8 cellular contexts compared by ENCODE assay signal in the genomic region with DNA sequence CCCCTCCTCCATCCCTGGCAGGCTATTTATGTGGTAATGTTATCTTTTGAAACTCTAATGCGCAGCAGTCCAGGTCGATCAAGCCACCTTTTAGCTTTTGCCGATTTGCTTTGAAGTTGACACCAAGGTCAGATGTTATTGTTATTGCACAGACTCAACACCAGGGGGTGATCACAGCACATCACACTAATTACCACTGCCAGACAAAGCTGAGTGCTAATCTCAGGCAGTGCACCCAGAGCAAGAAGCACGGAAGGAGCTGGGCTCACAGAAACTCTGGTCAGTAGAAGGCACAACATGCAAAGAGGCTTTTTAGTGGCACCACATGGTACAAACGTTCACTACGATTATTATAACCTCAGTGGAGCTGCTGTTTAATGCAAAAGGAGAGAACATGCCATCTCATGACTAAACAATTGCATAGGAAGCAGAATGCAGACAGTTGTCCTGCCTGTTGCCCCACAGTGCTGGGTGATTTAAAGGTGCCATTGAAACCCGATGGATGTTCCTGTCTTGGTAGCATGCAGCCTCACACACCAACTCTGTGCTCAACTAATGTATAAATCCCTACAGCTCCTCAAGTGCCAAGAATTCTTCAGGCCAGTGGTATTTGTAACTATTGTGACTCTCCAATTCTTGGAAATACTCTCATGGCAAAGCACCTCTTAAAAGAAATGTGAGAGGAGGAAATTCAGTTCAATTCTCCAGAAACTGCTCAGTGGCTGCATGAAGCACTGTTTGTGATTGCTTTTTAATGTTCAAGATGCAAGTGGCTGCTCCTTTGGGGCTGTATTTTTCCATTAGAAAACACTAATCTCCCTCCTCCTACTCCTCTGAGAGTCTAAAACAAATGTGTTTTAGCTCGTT.
A peak's percentile ranks its signal among the peaks of the same experiment; 100 is the strongest.
DNase-seq lines count a peak whose midpoint lies in the region; ATAC-seq and TF ChIP-seq lines count a peak whose summit lies in the region.

No MANE protein-coding gene starts in this region.

- no peak overlapping the region for H3K27ac ChIP-seq in A673 (ENCODE audit: low read depth, low read length, poor library complexity, severe bottlenecking)

- DNase-seq in A673 (ENCODE audit: low spot score) (peak; percentile 84), NCI-H1694 (lab: John Stamatoyannopoulos, UW) (peak; percentile 7), T47D (ENCODE audit: low read depth in 1 of 2, low spot score in 1 of 2) (peak; percentile 11 to 71), iris pigment epithelial cell (ENCODE audit: low read depth) (peak; percentile 79)
- peak; percentile 12 for DNase-seq in T-helper 2 cell treated with Interferon-gamma antibody and Interleukin-4, amounts not matched to agents 5 μg/mL and 100 μg/mL, for 36 hours (ENCODE audit: low spot score)
- DNase-seq in stimulated activated CD4-positive, alpha-beta T cell treated with anti-CD3 and anti-CD28 coated beads, Interleukin-12 subunit alpha, Interleukin-12 subunit beta, amount 100 ng/mL, for 48 hours (ENCODE audit: low read depth in 2 of 3, low spot score in 1 of 3) = peak; percentile 2 to 18 (median 8)

- POLR2A ChIA-PET in A673 (lab: Charles Lee; ENCODE audit: low non-redundant PET) = no interaction called here

- intact Hi-C loops in A673 (cut with micrococcal nuclease; ENCODE audit: unreplicated experiment) = loop anchor here (5.0 to 10.0 kb wide), 6 partner anchors 225 to 652 kb away; no protein-coding TSS in a partner anchor

- no peak overlapping the region for H3K4me3 ChIP-seq in A673 (ENCODE audit: low read depth, low read length, poor library complexity, severe bottlenecking)

- peak; percentile 95 for ATAC-seq in GM18502 (IDR thresholded peaks at IDR 0.05; ENCODE audit: poor library complexity, unreplicated experiment)
- ATAC-seq in HG02870 (IDR thresholded peaks at IDR 0.05; ENCODE audit: unreplicated experiment) = peak; percentile 91

- H3K27me3 Mint-ChIP-seq in T-helper 2 cell treated with Interferon-gamma antibody and Interleukin-4, amounts not matched to agents 5 μg/mL and 100 μg/mL, for 36 hours (ENCODE audit: low read depth) = no peaks in the 10 kb centered on the region

- no peaks in the 10 kb centered on the region for H3K36me3 Mint-ChIP-seq in T-helper 2 cell treated with Interferon-gamma antibody and Interleukin-4, amounts not matched to agents 5 μg/mL and 100 μg/mL, for 36 hours (ENCODE audit: low read depth)

- no peak overlapping the region for H3K4me3 Mint-ChIP-seq in T-helper 2 cell treated with Interferon-gamma antibody and Interleukin-4, amounts not matched to agents 5 μg/mL and 100 μg/mL, for 36 hours

- H3K27ac Mint-ChIP-seq in T-helper 2 cell treated with Interferon-gamma antibody and Interleukin-4, amounts not matched to agents 5 μg/mL and 100 μg/mL, for 36 hours = no peak overlapping the region

- BruUV-seq in A673 (replicated peaks; lab: Mats Ljungman, UMichigan) = no TSS peak

- H3K36me3 ChIP-seq in A673 (ENCODE audit: insufficient read depth, low read length, poor library complexity, severe bottlenecking) = no peaks in the 10 kb centered on the region

- no peaks in the 10 kb centered on the region for H3K9me3 Mint-ChIP-seq in T-helper 2 cell treated with Interferon-gamma antibody and Interleukin-4, amounts not matched to agents 5 μg/mL and 100 μg/mL, for 36 hours

- no peaks in the 10 kb centered on the region for H3K9me3 ChIP-seq in A673 (ENCODE audit: low read depth, low read length, poor library complexity, severe bottlenecking)

- in situ Hi-C loops in T47D (cut with HindIII; ENCODE audit: low pct_unique_long_range_greater_than_20kb, low sequenced_read_pairs) = no loop called here

- CTCF ChIA-PET in A673 (lab: Charles Lee) = interaction anchor here (0.5 to 1.2 kb wide), 16 partner anchors 12 to 919 kb away, joined by 3 to 10 read pairs (median 4); a partner anchor contains a TSS

- peaks cover 4% of the 10 kb centered on the region for H3K4me1 Mint-ChIP-seq in T-helper 2 cell treated with Interferon-gamma antibody and Interleukin-4, amounts not matched to agents 5 μg/mL and 100 μg/mL, for 36 hours (ENCODE audit: low read depth)

- peaks cover 12% of the 10 kb centered on the region for H3K4me1 ChIP-seq in A673 (ENCODE audit: insufficient read depth, low read length, poor library complexity, severe bottlenecking)

- H3K27me3 ChIP-seq in A673 (replicated peaks; ENCODE audit: insufficient read depth, low read depth, low read length, poor library complexity) = no peaks in the 10 kb centered on the region

- peak; percentile 91 for TF ChIP-seq CTCF in A673 (conservative IDR thresholded peaks at IDR 0.05; ENCODE audit: low read depth, low read length)

Comparison
In these comparisons a context has a peak if more than half of its experiments do, and no peak if none do; other contexts are left out.
1. DNase-seq: peak in every context shown above with its lines; median percentile 84 in A673; 79 in iris pigment epithelial cell; 41 in T47D; 12 in T-helper 2 cell treated with Interferon-gamma antibody and Interleukin-4, amounts not matched to agents 5 μg/mL and 100 μg/mL, for 36 hours; 8 in stimulated activated CD4-positive, alpha-beta T cell treated with anti-CD3 and anti-CD28 coated beads, Interleukin-12 subunit alpha, Interleukin-12 subunit beta, amount 100 ng/mL, for 48 hours; 7 in NCI-H1694.